ENCODE assay signal across 8 cellular contexts in the genomic region with DNA sequence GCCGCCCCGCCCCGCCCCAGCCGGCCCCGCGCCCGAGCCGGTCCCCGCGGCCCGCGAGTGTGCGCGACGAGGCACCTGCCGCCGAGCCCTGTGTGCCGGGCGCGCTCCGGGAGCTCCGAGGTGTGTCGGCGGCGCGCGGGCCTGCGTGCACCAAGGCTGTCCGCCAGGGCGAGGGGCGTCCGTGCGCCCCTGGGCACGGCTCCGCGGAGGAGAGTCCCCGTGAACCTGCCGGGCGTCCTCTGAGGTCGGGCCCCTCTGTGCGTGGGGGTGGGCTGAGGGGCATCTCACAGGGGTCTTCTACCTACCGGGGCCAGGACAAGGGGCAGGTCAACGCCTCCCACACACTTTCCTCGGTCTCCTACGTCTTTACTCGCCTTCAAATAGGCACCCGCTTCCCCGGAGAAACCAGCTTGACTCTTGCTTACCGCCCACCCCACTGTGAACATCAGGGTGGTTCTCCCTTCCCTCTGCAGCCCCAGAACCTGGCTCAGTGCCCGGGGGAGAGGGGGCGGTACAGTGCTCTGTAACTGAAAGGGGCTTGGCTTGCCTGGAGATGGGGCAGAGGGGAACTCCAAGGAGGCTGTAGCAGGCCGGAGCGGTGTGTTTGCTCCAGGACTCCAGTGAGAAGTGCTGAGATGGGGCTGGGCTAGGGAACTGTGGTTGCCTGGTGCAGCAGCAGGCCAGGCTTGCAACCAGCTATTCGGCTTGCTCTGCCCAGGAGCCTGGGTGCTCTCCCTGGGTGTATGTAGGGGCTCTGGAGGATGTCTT. TPM values are rescaled to one million over a fixed set of nuclear protein-coding genes. Genes with fewer than 3 reads are reported as not detected.
DNase-seq lines count a peak whose midpoint lies in the region; ATAC-seq, FAIRE-seq and TF ChIP-seq lines count a peak whose summit lies in the region.

Gene SAMD10, minus strand, starts transcription at position 94 of the 768 bp plus-strand sequence. CDS start 175 bp downstream, outside the sequence.

- peaks cover 2 to 8% (median 4%) of the 10 kb centered on the region in 4 experiments; a peak in 6 of 8 replicates for H3K36me3 ChIP-seq in H1 (ENCODE audit: control insufficient read depth in 2 of 4, insufficient read depth in 4 of 4, low read length in 3 of 4)
- H3K36me3 ChIP-seq in naive thymus-derived CD4-positive, alpha-beta T cell (ENCODE audit: control insufficient read depth in 2 of 3, insufficient read depth in 3 of 3, low read length in 3 of 3), result peaks cover 4 to 32% (median 8%) of the 10 kb centered on the region in 3 experiments
- H3K36me3 ChIP-seq in stomach, result peaks cover 22 to 32% (median 22%) of the 10 kb centered on the region in 4 donors

- H4K8ac ChIP-seq in H1 (ENCODE audit: extremely low read depth, insufficient read depth, low read length), result peak within 1 kb of the TSS; percentile 76

- CTCF ChIA-PET in activated CD8-positive, alpha-beta T cell treated with anti-CD3 and anti-CD28 coated beads, Interleukin-2, amount 10 ng/mL, durations not matched to agents 7 days and 5 days (lab: Charles Lee), result interaction anchor here (0.8 to 4.4 kb wide), 28 partner anchors 13 to 277 kb away, joined by 3 to 197 read pairs (median 4); partner anchors contain the start of genes ARFRP1, C20orf204, LKAAEAR1 and OPRL1
- CTCF ChIA-PET in H1 (lab: Charles Lee; ENCODE audit: partially characterized antibody), result interaction anchor here (0.9 to 2.0 kb wide), 27 partner anchors 17 to 457 kb away, joined by 3 to 17 read pairs (median 5); partner anchors contain the start of genes C20orf204, LKAAEAR1, TCEA2 and TPD52L2
- CTCF ChIA-PET in naive thymus-derived CD4-positive, alpha-beta T cell (lab: Charles Lee), result interaction anchor here (0.7 to 2.3 kb wide), 13 partner anchors 11 to 190 kb away, joined by 3 to 27 read pairs (median 4); no protein-coding TSS in a partner anchor

- H3K4me3 Mint-ChIP-seq in activated CD8-positive, alpha-beta T cell treated with anti-CD3 and anti-CD28 coated beads, Interleukin-2, amount 10 ng/mL, durations not matched to agents 7 days and 5 days, result peak within 1 kb of the TSS; percentile 87
- peak within 1 kb of the TSS; percentile 88 to 97 (median 95) for H3K4me3 Mint-ChIP-seq in naive thymus-derived CD4-positive, alpha-beta T cell

- peak within 1 kb of the TSS; percentile 70; the same call in 1 of the 2 replicates for H2AK5ac ChIP-seq in H1 (ENCODE audit: low read depth, low read length)

- H3K27me3 ChIP-seq in H1 (replicated peaks in 1 of 4; ENCODE audit: control insufficient read depth in 3 of 4, extremely low read depth in 1 of 4, insufficient read depth in 3 of 4, low read length in 3 of 4) (peaks cover 0 to 9% (median 2%) of the 10 kb centered on the region in 4 experiments; a peak in 3 of 7 replicates), stomach (peaks cover 0 to 7% (median 0%) of the 10 kb centered on the region in 3 donors)
- H3K27me3 ChIP-seq in naive thymus-derived CD4-positive, alpha-beta T cell (ENCODE audit: control insufficient read depth in 2 of 2, insufficient read depth in 2 of 2, low read length in 2 of 2), result no peaks in the 10 kb centered on the region

- TF ChIP-seq CTCF in H1 (IDR thresholded peaks at IDR 0.05; ENCODE audit: control extremely low read depth in 1 of 3, insufficient read depth in 1 of 3, low read depth in 1 of 3, low read length in 3 of 3), result peak; percentile 15 to 44 (median 30); a peak in 3 of 4 replicates
- peak in 2 of 7 experiments; percentile 13 to 22 for TF ChIP-seq CTCF in stomach (IDR thresholded peaks at IDR 0.05)

- peak within 1 kb of the TSS; percentile 80 for H2AFZ ChIP-seq in H1 (ENCODE audit: low read length)

- ATAC-seq in HG02885 (IDR thresholded peaks at IDR 0.05; ENCODE audit: poor library complexity, unreplicated experiment) (peak; percentile 28), HG03039 (IDR thresholded peaks at IDR 0.05; ENCODE audit: unreplicated experiment) (no peak)
- ATAC-seq in activated CD8-positive, alpha-beta T cell treated with anti-CD3 and anti-CD28 coated beads, Interleukin-2, amount 10 ng/mL, durations not matched to agents 7 days and 5 days, result peak; percentile 32
- ATAC-seq in naive thymus-derived CD4-positive, alpha-beta T cell, result peak; percentile 40

- no peak for TF ChIP-seq EP300 in H1 (IDR thresholded peaks at IDR 0.05; ENCODE audit: borderline replicate concordance in 1 of 2, low read depth in 2 of 2, low read length in 2 of 2)
- TF ChIP-seq EP300 in stomach (IDR thresholded peaks at IDR 0.05), result no peak

- H3K79me1 ChIP-seq in H1 (ENCODE audit: low read depth, low read length), result peaks cover 4% of the 10 kb centered on the region; the same call in 1 of the 2 replicates

- H3K4me1 ChIP-seq in H1 (replicated peaks in 1 of 4; ENCODE audit: control insufficient read depth in 3 of 4, insufficient read depth in 4 of 4, low read length in 3 of 4), result peaks cover 4 to 24% (median 12%) of the 10 kb centered on the region in 4 experiments; a peak in 6 of 7 replicates
- H3K4me1 ChIP-seq in naive thymus-derived CD4-positive, alpha-beta T cell (ENCODE audit: control insufficient read depth in 2 of 2, insufficient read depth in 2 of 2, low read length in 2 of 2), result peaks cover 34 to 47% of the 10 kb centered on the region in 2 donors
- peaks cover 33 to 67% (median 54%) of the 10 kb centered on the region in 4 donors for H3K4me1 ChIP-seq in stomach

- H3K27ac ChIP-seq in H1 (ENCODE audit: low read depth, low read length) (no peak within 1 kb of the TSS), stomach (peak within 1 kb of the TSS; percentile 87 to 90 (median 89))
- H3K27ac ChIP-seq in naive thymus-derived CD4-positive, alpha-beta T cell (ENCODE audit: low read depth, low read length), result peak within 1 kb of the TSS; percentile 95

- TF ChIP-seq RAD21 in H1 (IDR thresholded peaks at IDR 0.05 in 1 of 2, conservative IDR thresholded peaks at IDR 0.05 in 1 of 2; ENCODE audit: low read depth in 2 of 2, low read length in 2 of 2), result no peak

- no peak within 1 kb of the TSS for H3K14ac ChIP-seq in H1 (ENCODE audit: insufficient read length)

- H4K20me1 ChIP-seq in H1 (replicated peaks in 1 of 2; ENCODE audit: control insufficient read depth in 1 of 2, insufficient read depth in 2 of 2, low read length in 2 of 2), result peaks cover 2 to 12% of the 10 kb centered on the region in 2 experiments

- peak within 1 kb of the TSS in 2 of 4 experiments; percentile 38 to 66; a peak in 2 of 7 replicates for H3K9ac ChIP-seq in H1 (replicated peaks in 1 of 4; ENCODE audit: extremely low read depth in 1 of 4, low read depth in 3 of 4, low read length in 3 of 4)

- H2BK5ac ChIP-seq in H1 (ENCODE audit: low read depth, low read length), result no peak within 1 kb of the TSS

- peak within 1 kb of the TSS; percentile 52; the same call in 1 of the 2 replicates for H2BK12ac ChIP-seq in H1 (ENCODE audit: low read depth, low read length)

- POLR2A ChIA-PET in activated CD8-positive, alpha-beta T cell treated with anti-CD3 and anti-CD28 coated beads, Interleukin-2, amount 10 ng/mL, durations not matched to agents 7 days and 5 days (lab: Charles Lee), result interaction anchor here (0.6 to 4.0 kb wide), 7 partner anchors 23 to 250 kb away, joined by 3 to 77 read pairs (median 4); partner anchors contain the start of genes C20orf204, TPD52L2 and UCKL1
- POLR2A ChIA-PET in H1 (lab: Charles Lee; ENCODE audit: partially characterized antibody), result interaction anchor here (0.9 to 1.9 kb wide), 11 partner anchors 18 to 242 kb away, joined by 3 to 13 read pairs (median 4); partner anchors contain the start of gene TPD52L2
- POLR2A ChIA-PET in naive thymus-derived CD4-positive, alpha-beta T cell (lab: Charles Lee), result interaction anchor here (0.6 to 2.5 kb wide), 25 partner anchors 12 to 1855 kb away, joined by 3 to 37 read pairs (median 4); partner anchors contain the start of genes DNAJC5, LIME1, OPRL1 and PPDPF

- DNase-seq in GM03348 (ENCODE audit: low spot score) (peak; percentile 53), NCI-H526 treated with DMSO at 0.1 percent for 48 hours (lab: John Stamatoyannopoulos, UW) (peak; percentile 64), H1 (ENCODE audit: low read depth in 1 of 2, low spot score in 2 of 2) (peak in 1 of 2 experiments; percentile 66), stomach (peak; percentile 56)
- DNase-seq in activated CD8-positive, alpha-beta T cell treated with anti-CD3 and anti-CD28 coated beads, Interleukin-2, amount 10 ng/mL, durations not matched to agents 7 days and 5 days, result peak; percentile 66
- peak; percentile 42 to 83 (median 65) for DNase-seq in naive thymus-derived CD4-positive, alpha-beta T cell

- H3K27ac Mint-ChIP-seq in activated CD8-positive, alpha-beta T cell treated with anti-CD3 and anti-CD28 coated beads, Interleukin-2, amount 10 ng/mL, durations not matched to agents 7 days and 5 days, result peak within 1 kb of the TSS; percentile 95
- H3K27ac Mint-ChIP-seq in naive thymus-derived CD4-positive, alpha-beta T cell, result peak within 1 kb of the TSS; percentile 87 to 99 (median 96)

- peak within 1 kb of the TSS; percentile 96 for H3K4ac ChIP-seq in H1 (replicated peaks; ENCODE audit: insufficient read length, low read depth, low read length)

- H2BK120ac ChIP-seq in H1 (replicated peaks; ENCODE audit: low read depth, low read length), result peak within 1 kb of the TSS; percentile 72

- intact Hi-C loops in naive thymus-derived CD4-positive, alpha-beta T cell (cut with micrococcal nuclease), result loop anchor here (1.0 to 5.0 kb wide), 12 partner anchors 23 to 459 kb away; partner anchors contain the start of genes LIME1 (in 1 of the 2), PPDPF (in 1 of the 2), SLC2A4RG (in 1 of the 2) and UCKL1 (in 1 of the 2)
- intact Hi-C loops in stomach (cut with DNase I; ENCODE audit: low total_unique reads), result no loop called here

- TF ChIP-seq POLR2A in H1 (IDR thresholded peaks at IDR 0.05; ENCODE audit: control extremely low read depth in 1 of 2, low read depth in 2 of 2, low read length in 2 of 2), result no peak
- TF ChIP-seq POLR2A in stomach (IDR thresholded peaks at IDR 0.05), result no peak

- H3K79me2 ChIP-seq in H1 (ENCODE audit: control insufficient read depth in 1 of 2, insufficient read depth in 2 of 2, low read length in 2 of 2), result peaks cover 0 to 20% of the 10 kb centered on the region in 2 experiments; a peak in 3 of 4 replicates

- H4K5ac ChIP-seq in H1 (ENCODE audit: insufficient read length, low read depth, low read length), result peak within 1 kb of the TSS; percentile 42

- peak within 1 kb of the TSS; percentile 34; the same call in 1 of the 2 replicates for H2BK15ac ChIP-seq in H1 (ENCODE audit: low read length)

- no peaks in the 10 kb centered on the region for H3K27me3 Mint-ChIP-seq in activated CD8-positive, alpha-beta T cell treated with anti-CD3 and anti-CD28 coated beads, Interleukin-2, amount 10 ng/mL, durations not matched to agents 7 days and 5 days (ENCODE audit: low read depth)
- no peaks in the 10 kb centered on the region for H3K27me3 Mint-ChIP-seq in naive thymus-derived CD4-positive, alpha-beta T cell

- peak within 1 kb of the TSS; percentile 3; the same call in 1 of the 2 replicates for H2BK20ac ChIP-seq in H1 (ENCODE audit: low read length)

- H3K9me3 ChIP-seq in H1 (ENCODE audit: insufficient read depth in 2 of 2, low read depth in 1 of 2, low read length in 1 of 2) (no peaks in the 10 kb centered on the region), stomach (no peaks in the 10 kb centered on the region)
- no peaks in the 10 kb centered on the region for H3K9me3 ChIP-seq in naive thymus-derived CD4-positive, alpha-beta T cell (ENCODE audit: control insufficient read depth in 2 of 3, low read length in 3 of 3)

- peaks cover 64% of the 10 kb centered on the region for H3K4me1 Mint-ChIP-seq in activated CD8-positive, alpha-beta T cell treated with anti-CD3 and anti-CD28 coated beads, Interleukin-2, amount 10 ng/mL, durations not matched to agents 7 days and 5 days (ENCODE audit: low read depth)
- peaks cover 60 to 75% (median 69%) of the 10 kb centered on the region in 7 donors for H3K4me1 Mint-ChIP-seq in naive thymus-derived CD4-positive, alpha-beta T cell

- H3K9me3 Mint-ChIP-seq in activated CD8-positive, alpha-beta T cell treated with anti-CD3 and anti-CD28 coated beads, Interleukin-2, amount 10 ng/mL, durations not matched to agents 7 days and 5 days (ENCODE audit: insufficient read depth), result no peaks in the 10 kb centered on the region
- H3K9me3 Mint-ChIP-seq in naive thymus-derived CD4-positive, alpha-beta T cell, result peaks cover 0 to 5% (median 0%) of the 10 kb centered on the region in 11 donors

- H3K23ac ChIP-seq in H1 (ENCODE audit: insufficient read length), result no peak within 1 kb of the TSS

- peaks cover 14% of the 10 kb centered on the region for H3K23me2 ChIP-seq in H1 (ENCODE audit: low read depth, low read length)

- H3K4me2 ChIP-seq in H1 (ENCODE audit: insufficient read depth in 1 of 2, low read depth in 2 of 2, low read length in 2 of 2), result peak within 1 kb of the TSS; percentile 62 to 92

- peak within 1 kb of the TSS; percentile 99 for H4K91ac ChIP-seq in H1 (replicated peaks; ENCODE audit: insufficient read length, low read length)

- peak within 1 kb of the TSS; percentile 52 for H3K56ac ChIP-seq in H1 (replicated peaks; ENCODE audit: insufficient read length, low read depth, low read length)

- WGBS in H1 (ENCODE audit: extremely low coverage in 1 of 2, insufficient coverage in 1 of 2, insufficient read length in 1 of 2, insufficient replicate concordance in 2 of 2, low coverage in 1 of 2, low lambda C conversion rate in 2 of 2, missing lambda C conversion rate in 1 of 2), 2 experiments, result 11% methylated on average over 15 of the region's 54 CpGs; no CpG with 5 or more reads in 1 of the 2 experiments
- 1 to 6% (median 2%) methylated on average over 13 to 54 of the region's 54 CpGs for WGBS in stomach, 5 donors

- H3K36me3 Mint-ChIP-seq in activated CD8-positive, alpha-beta T cell treated with anti-CD3 and anti-CD28 coated beads, Interleukin-2, amount 10 ng/mL, durations not matched to agents 7 days and 5 days (ENCODE audit: low read depth), result peaks cover 34% of the 10 kb centered on the region
- peaks cover 4 to 30% (median 18%) of the 10 kb centered on the region in 5 donors for H3K36me3 Mint-ChIP-seq in naive thymus-derived CD4-positive, alpha-beta T cell

- no peak for FAIRE-seq in H1 (lab: Jason Lieb, UNC)

- H3K4me3 ChIP-seq in H1 (ENCODE audit: extremely low read depth in 1 of 4, insufficient read depth in 2 of 4, low read depth in 3 of 4, low read length in 4 of 4) (peak within 1 kb of the TSS; percentile 57 to 89 (median 74)), stomach (peak within 1 kb of the TSS; percentile 84 to 87 (median 86))
- H3K4me3 ChIP-seq in naive thymus-derived CD4-positive, alpha-beta T cell (ENCODE audit: low read length), result peak within 1 kb of the TSS; percentile 78

- peak within 1 kb of the TSS; percentile 52 for H3K18ac ChIP-seq in H1 (ENCODE audit: extremely low read depth, low read length)

RNA-seq across cellular contexts. Expression of gene SAMD10, which starts in this region (rescaled TPM):
- 10 to 100 TPM; 12.0 to 12.5 TPM for total RNA-seq in activated CD8-positive, alpha-beta T cell treated with anti-CD3 and anti-CD28 coated beads, Interleukin-2, amount 10 ng/mL, durations not matched to agents 7 days and 5 days
- 3.0 and 3.8 TPM in 2 replicates for total RNA-seq in H1 (2021; fragmentation: NEBNext Ultra II Directional; extraction: Animal tissue kit (Norgen Biotek cat#: 25700))
- polyA plus RNA-seq in H1 (2011; rRNA removed), result 5.2 and 6.4 TPM in 2 replicates
- 5.1 TPM for polyA plus RNA-seq in H1 (2011; cell fraction: cytosol; rRNA removed)
- polyA plus RNA-seq in H1 (2011; cell fraction: nucleus; rRNA removed), result 32.2 TPM
- 4.0 to 6.6 TPM (median 6.2 TPM) in 4 replicates for polyA plus RNA-seq in H1 (2012, experiment 1 of 2)
- polyA plus RNA-seq in H1 (2012, experiment 2 of 2), result 4.8 TPM
- 4.6 TPM for polyA plus RNA-seq in H1 (2013, experiment 1 of 2)
- polyA plus RNA-seq in H1 (2013, experiment 2 of 2), result 3.6 TPM
- 0.73 and 1.1 TPM in 2 replicates for polyA minus RNA-seq in H1 (2011; rRNA and poly(A)+ RNA removed)
- polyA minus RNA-seq in H1 (2011; cell fraction: cytosol; rRNA and poly(A)+ RNA removed), result 1.6 TPM
- polyA minus RNA-seq in H1 (2011; cell fraction: nucleus; rRNA and poly(A)+ RNA removed), result 1.4 TPM
- total RNA-seq in naive thymus-derived CD4-positive, alpha-beta T cell, result 10 to 100 TPM; 10.2 to 37.8 (median 22.7) TPM
- polyA plus RNA-seq in naive thymus-derived CD4-positive, alpha-beta T cell, result 10 to 100 TPM; 11.5 to 14.2 TPM
- 10 to 100 TPM in 2 of 5 donors, 1 to 10 TPM in 3; 2.9 to 68.1 (median 9.4) TPM for total RNA-seq in stomach
- 1 to 10 TPM; 4.9 to 6.6 (median 6.3) TPM for polyA plus RNA-seq in stomach
